Comparison of ENCODE assay signal across 23 cellular contexts in genomic region chr5:58710871-58711270, GRCh38.
"Had no signal": no experiment of that assay in that cellular context is flagged by ENCODE, and none has a peak within 500 bp of the region (broad histone marks: within the 10 kb centered on the region; RNA-seq: fewer than 3 reads in every experiment).

No MANE protein-coding gene starts in this region.

- ATAC-seq: effector memory CD8-positive, alpha-beta T cell; esophagus mucosa; foreskin keratinocyte; gastrocnemius medialis; gastroesophageal sphincter; heart left ventricle; heart right ventricle had no signal

- H3K36me3 ChIP-seq: colonic mucosa, esophagus muscularis mucosa, esophagus squamous epithelium, gastrocnemius medialis, gastroesophageal sphincter, heart left ventricle, heart right ventricle had no signal

- H3K4me3 ChIP-seq: colonic mucosa, coronary artery, dorsolateral prefrontal cortex, esophagus muscularis mucosa, esophagus squamous epithelium, gastrocnemius medialis, gastroesophageal sphincter, heart left ventricle, heart right ventricle had no signal

- DNase-seq: colonic mucosa; cortex of kidney; dermis blood vessel endothelial cell; dorsolateral prefrontal cortex; effector CD4-positive, alpha-beta T cell; effector CD8-positive, alpha-beta T cell; effector memory CD4-positive, alpha-beta T cell; effector memory CD8-positive, alpha-beta T cell; endodermal cell; erythroblast; esophagus squamous epithelium; foreskin fibroblast; foreskin keratinocyte; gastrocnemius medialis; glutamatergic neuron; head of caudate nucleus; heart left ventricle; heart right ventricle had no signal

- H3K27ac ChIP-seq: colonic mucosa, coronary artery, epithelial cell of prostate, esophagus muscularis mucosa, esophagus squamous epithelium, foreskin keratinocyte, gastrocnemius medialis, gastroesophageal sphincter, heart left ventricle, heart right ventricle had no signal

- H3K27me3 ChIP-seq: colonic mucosa, dorsolateral prefrontal cortex, esophagus muscularis mucosa, esophagus squamous epithelium, foreskin keratinocyte, heart left ventricle, heart right ventricle had no signal

- H3K9me3 ChIP-seq: colonic mucosa, esophagus muscularis mucosa, esophagus squamous epithelium, gastrocnemius medialis had no signal
